In the genomic region with DNA sequence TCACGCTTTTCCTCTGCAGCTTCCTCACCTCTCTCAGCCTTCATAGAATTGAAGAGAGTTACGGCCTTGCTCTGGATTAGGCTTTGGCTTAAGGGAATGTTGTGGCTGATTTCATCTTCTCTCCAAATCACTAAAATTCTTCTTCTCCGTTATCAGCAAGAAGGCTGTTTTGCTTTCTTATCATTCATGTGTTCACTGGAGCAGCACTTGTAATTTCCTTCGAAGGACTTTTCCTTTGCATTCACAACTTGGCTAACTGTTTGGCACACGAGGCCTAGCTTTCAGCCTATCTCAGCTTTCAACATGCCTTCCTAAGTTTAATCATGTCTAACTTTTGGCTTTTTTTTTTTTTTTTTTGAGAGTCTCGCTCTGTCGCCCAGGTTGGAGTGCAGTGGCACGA, we compare ENCODE assay signal across 6 cellular contexts. TPM values are rescaled to one million over a fixed set of nuclear protein-coding genes. Genes with fewer than 3 reads are reported as not detected.
"Had no signal": no experiment of that assay in that cellular context is flagged by ENCODE, and none has a peak within 500 bp of the region (broad histone marks: within the 10 kb centered on the region; RNA-seq: fewer than 3 reads in every experiment).

No MANE protein-coding gene starts in this region.

RNA-seq across cellular contexts. Expression of gene HES2, which starts 47.5 kb away (rescaled TPM):
- total RNA-seq: IMR-90, OCI-LY7, Right ventricle myocardium inferior, SJCRH30 had no signal
- polyA plus RNA-seq: IMR-90 had no signal

RNA-seq across cellular contexts. Expression of gene ESPN, which starts 52.4 kb away (rescaled TPM):
- total RNA-seq: HT1080, OCI-LY7, RPMI7951 had no signal
